Comparison of ENCODE assay signal across 1 cellular context in genomic region chr20:5190444-5190843, GRCh38.
TF ChIP-seq lines count a peak whose summit lies in the region.

No MANE protein-coding gene starts in this region.

TF ChIP-seq in IMR-90, 13 proteins besides CTCF, POLR2A, EP300 and RAD21:
- TF ChIP-seq CEBPB (IDR thresholded peaks at IDR 0.05; ENCODE audit: low read depth, low read length) (no peak), MXI1 (IDR thresholded peaks at IDR 0.05; ENCODE audit: borderline replicate concordance, low read depth, low read length) (no peak), RFX5 (IDR thresholded peaks at IDR 0.05; ENCODE audit: low read depth, low read length) (no peak), USF2 (IDR thresholded peaks at IDR 0.05; ENCODE audit: low read depth, low read length) (no peak), MAFK (IDR thresholded peaks at IDR 0.05; ENCODE audit: low read depth, low read length) (no peak), CHD1 (IDR thresholded peaks at IDR 0.05; ENCODE audit: low read depth, low read length) (no peak), NFE2L2 (IDR thresholded peaks at IDR 0.05; ENCODE audit: low read depth, low read length) (no peak), SMC3 (IDR thresholded peaks at IDR 0.05; ENCODE audit: low read depth, low read length) (no peak), FOS (IDR thresholded peaks at IDR 0.05; ENCODE audit: low read depth, low read length) (no peak), ELK1 (IDR thresholded peaks at IDR 0.05; ENCODE audit: borderline replicate concordance, low read depth, low read length) (no peak), MAZ (IDR thresholded peaks at IDR 0.05; ENCODE audit: borderline replicate concordance, low read depth, low read length) (no peak), RCOR1 (IDR thresholded peaks at IDR 0.05; ENCODE audit: insufficient replicate concordance, low read length) (no peak), BHLHE40 (IDR thresholded peaks at IDR 0.05; ENCODE audit: low read depth, low read length) (no peak)
